ENCODE assay signal across 3 cellular contexts in genomic region chr10:72763201-72763600, GRCh38.
TF ChIP-seq lines count a peak whose summit lies in the region.

No MANE protein-coding gene starts in this region.

TF ChIP-seq in IMR-90, 13 proteins besides CTCF, POLR2A, EP300 and RAD21:
- no peak for TF ChIP-seq RCOR1 (IDR thresholded peaks at IDR 0.05; ENCODE audit: insufficient replicate concordance, low read length)
- TF ChIP-seq SMC3 (IDR thresholded peaks at IDR 0.05; ENCODE audit: low read depth, low read length): no peak
- no peak for TF ChIP-seq CHD1 (IDR thresholded peaks at IDR 0.05; ENCODE audit: low read depth, low read length)
- TF ChIP-seq BHLHE40 (IDR thresholded peaks at IDR 0.05; ENCODE audit: low read depth, low read length): no peak
- TF ChIP-seq ELK1 (IDR thresholded peaks at IDR 0.05; ENCODE audit: borderline replicate concordance, low read depth, low read length): no peak
- TF ChIP-seq, protein P1, sequence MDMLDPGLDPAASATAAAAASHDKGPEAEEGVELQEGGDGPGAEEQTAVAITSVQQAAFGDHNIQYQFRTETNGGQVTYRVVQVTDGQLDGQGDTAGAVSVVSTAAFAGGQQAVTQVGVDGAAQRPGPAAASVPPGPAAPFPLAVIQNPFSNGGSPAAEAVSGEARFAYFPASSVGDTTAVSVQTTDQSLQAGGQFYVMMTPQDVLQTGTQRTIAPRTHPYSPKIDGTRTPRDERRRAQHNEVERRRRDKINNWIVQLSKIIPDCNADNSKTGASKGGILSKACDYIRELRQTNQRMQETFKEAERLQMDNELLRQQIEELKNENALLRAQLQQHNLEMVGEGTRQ (IDR thresholded peaks at IDR 0.05; ENCODE audit: low read depth, low read length): no peak
- TF ChIP-seq MAFK (IDR thresholded peaks at IDR 0.05; ENCODE audit: low read depth, low read length): no peak
- TF ChIP-seq FOS (IDR thresholded peaks at IDR 0.05; ENCODE audit: low read depth, low read length): no peak
- no peak for TF ChIP-seq MAZ (IDR thresholded peaks at IDR 0.05; ENCODE audit: borderline replicate concordance, low read depth, low read length)
- no peak for TF ChIP-seq RFX5 (IDR thresholded peaks at IDR 0.05; ENCODE audit: low read depth, low read length)
- no peak for TF ChIP-seq NFE2L2 (IDR thresholded peaks at IDR 0.05; ENCODE audit: low read depth, low read length)
- TF ChIP-seq MXI1 (IDR thresholded peaks at IDR 0.05; ENCODE audit: borderline replicate concordance, low read depth, low read length): no peak
- no peak for TF ChIP-seq CEBPB (IDR thresholded peaks at IDR 0.05; ENCODE audit: low read depth, low read length)

TF ChIP-seq in H1, 55 proteins besides CTCF, POLR2A, EP300 and RAD21 (continues in another document):
- TF ChIP-seq, protein P1 (IDR thresholded peaks at IDR 0.05; ENCODE audit: low read length): no peak
- TF ChIP-seq CEBPB (IDR thresholded peaks at IDR 0.05; ENCODE audit: low read depth, low read length): no peak
- no peak for TF ChIP-seq SP1 (IDR thresholded peaks at IDR 0.05; ENCODE audit: low read depth, low read length)
- TF ChIP-seq KDM1A (IDR thresholded peaks at IDR 0.05; ENCODE audit: borderline replicate concordance, low read length): no peak
- no peak for TF ChIP-seq CHD1 (IDR thresholded peaks at IDR 0.05; ENCODE audit: low read depth, low read length)
- TF ChIP-seq, protein P2, sequence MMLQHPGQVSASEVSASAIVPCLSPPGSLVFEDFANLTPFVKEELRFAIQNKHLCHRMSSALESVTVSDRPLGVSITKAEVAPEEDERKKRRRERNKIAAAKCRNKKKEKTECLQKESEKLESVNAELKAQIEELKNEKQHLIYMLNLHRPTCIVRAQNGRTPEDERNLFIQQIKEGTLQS (IDR thresholded peaks at IDR 0.05; ENCODE audit: insufficient read depth, low read depth, low read length): no peak
- TF ChIP-seq PHF8 (conservative IDR thresholded peaks at IDR 0.05; ENCODE audit: low read depth, low read length): no peak
- TF ChIP-seq NRF1 (IDR thresholded peaks at IDR 0.05; ENCODE audit: low read depth, low read length): no peak
- TF ChIP-seq BACH1 (IDR thresholded peaks at IDR 0.05; ENCODE audit: low read length): no peak
- no peak for TF ChIP-seq EZH2 (IDR thresholded peaks at IDR 0.05; ENCODE audit: low read depth, low read length, severe bottlenecking)
- no peak for TF ChIP-seq SAP30 (IDR thresholded peaks at IDR 0.05; ENCODE audit: insufficient read depth, insufficient replicate concordance, low read length)
- no peak for TF ChIP-seq RNF2 (IDR thresholded peaks at IDR 0.05; ENCODE audit: borderline replicate concordance, low read depth, low read length, missing control alignments, poor library complexity, severe bottlenecking)

TF ChIP-seq in SK-N-SH, 30 proteins besides CTCF, POLR2A, EP300 and RAD21:
- TF ChIP-seq RXRA (IDR thresholded peaks at IDR 0.05; ENCODE audit: borderline replicate concordance, low read depth) (no peak), YY1 (IDR thresholded peaks at IDR 0.05; ENCODE audit: low read depth) (no peak), RFX5 (IDR thresholded peaks at IDR 0.05; ENCODE audit: low read length) (no peak), NRF1 (IDR thresholded peaks at IDR 0.05; ENCODE audit: low read depth, low read length) (no peak), MEF2A (IDR thresholded peaks at IDR 0.05; ENCODE audit: borderline replicate concordance, low read depth) (no peak), SMC3 (IDR thresholded peaks at IDR 0.05; ENCODE audit: low read depth, low read length) (no peak), FOSL2 (IDR thresholded peaks at IDR 0.05; ENCODE audit: borderline replicate concordance, low read depth) (no peak), PBX3 (IDR thresholded peaks at IDR 0.05) (no peak), IRF3 (IDR thresholded peaks at IDR 0.05; ENCODE audit: low read depth, low read length) (no peak), SIN3A (IDR thresholded peaks at IDR 0.05; ENCODE audit: borderline replicate concordance, low read depth, low read length) (no peak), CHD2 (IDR thresholded peaks at IDR 0.05; ENCODE audit: low read length, partially characterized antibody) (no peak), NFIC (IDR thresholded peaks at IDR 0.05; ENCODE audit: borderline replicate concordance) (no peak), TEAD4 (IDR thresholded peaks at IDR 0.05; ENCODE audit: borderline replicate concordance, insufficient read depth) (no peak), USF1 (IDR thresholded peaks at IDR 0.05; ENCODE audit: borderline replicate concordance, low read depth) (no peak)
- TF ChIP-seq, protein P1 (IDR thresholded peaks at IDR 0.05; ENCODE audit: borderline replicate concordance, low read depth, low read length): no peak
TF ChIP-seq in SK-N-SH: peak in this region for 0.
